1 cellular context compared by ENCODE assay signal in genomic region chr3:6807967-6808588, GRCh38.
TF ChIP-seq lines count a peak whose summit lies in the region.

No MANE protein-coding gene starts in this region.

TF ChIP-seq in GM12878, 131 proteins besides CTCF, POLR2A, EP300 and RAD21 (continued from another document):
- TF ChIP-seq RELB (IDR thresholded peaks at IDR 0.05; ENCODE audit: low read depth), result no peak
- no peak for TF ChIP-seq SMARCA5 (IDR thresholded peaks at IDR 0.05)
- TF ChIP-seq BMI1 (IDR thresholded peaks at IDR 0.05; ENCODE audit: borderline replicate concordance), result no peak
- TF ChIP-seq PML (IDR thresholded peaks at IDR 0.05; ENCODE audit: low read length), result no peak
- no peak for TF ChIP-seq IRF3 (IDR thresholded peaks at IDR 0.05)
- TF ChIP-seq MXI1 (IDR thresholded peaks at IDR 0.05; ENCODE audit: low read depth, low read length), result no peak
- no peak for TF ChIP-seq BACH1 (IDR thresholded peaks at IDR 0.05; ENCODE audit: borderline replicate concordance)
- TF ChIP-seq ZNF622 (IDR thresholded peaks at IDR 0.05), result no peak
- no peak for TF ChIP-seq RFX5 (IDR thresholded peaks at IDR 0.05; ENCODE audit: low read depth, low read length)
- peak; percentile 45; the same call in 1 of the 2 replicates for TF ChIP-seq ATF2 (IDR thresholded peaks at IDR 0.05; ENCODE audit: low read length)
- no peak for TF ChIP-seq REST (IDR thresholded peaks at IDR 0.05; ENCODE audit: low read depth, low read length)
- no peak for TF ChIP-seq GABPA (IDR thresholded peaks at IDR 0.05; ENCODE audit: low read depth)
- no peak for TF ChIP-seq ELK1 (IDR thresholded peaks at IDR 0.05; ENCODE audit: low read depth, low read length)
- TF ChIP-seq E4F1 (IDR thresholded peaks at IDR 0.05; ENCODE audit: borderline replicate concordance, partially characterized antibody), result no peak
- TF ChIP-seq ZNF207 (IDR thresholded peaks at IDR 0.05; ENCODE audit: borderline replicate concordance), result no peak
- TF ChIP-seq ETV6 (conservative IDR thresholded peaks at IDR 0.05 in 1 of 2, IDR thresholded peaks at IDR 0.05 in 1 of 2; ENCODE audit: borderline replicate concordance in 1 of 2, low read depth in 1 of 2), result no peak
- no peak for TF ChIP-seq CEBPZ (IDR thresholded peaks at IDR 0.05; ENCODE audit: low read depth, low read length)
- no peak for TF ChIP-seq MEF2A (IDR thresholded peaks at IDR 0.05; ENCODE audit: insufficient read depth, low read depth, low read length)
- no peak for TF ChIP-seq ATF3 (IDR thresholded peaks at IDR 0.05; ENCODE audit: borderline replicate concordance, extremely low read depth, low read depth, low read length)
- no peak for TF ChIP-seq BHLHE40 (IDR thresholded peaks at IDR 0.05; ENCODE audit: borderline replicate concordance in 1 of 2, low read depth in 2 of 2, low read length in 1 of 2)
- TF ChIP-seq IKZF2 (IDR thresholded peaks at IDR 0.05), result no peak
- TF ChIP-seq TCF12 (IDR thresholded peaks at IDR 0.05; ENCODE audit: low read depth, low read length), result no peak
- no peak for TF ChIP-seq CHD4 (IDR thresholded peaks at IDR 0.05)
- TF ChIP-seq FOXM1 (IDR thresholded peaks at IDR 0.05; ENCODE audit: low read depth, low read length), result peak; percentile 48; the same call in 1 of the 2 replicates
- no peak for TF ChIP-seq MYC (IDR thresholded peaks at IDR 0.05; ENCODE audit: insufficient read depth, insufficient read length, insufficient replicate concordance, low read length, severe bottlenecking)
